In genomic region chr1:176203735-176204134, GRCh38 we compare ENCODE assay signal across 1 cellular context.
TF ChIP-seq lines count a peak whose summit lies in the region.

No MANE protein-coding gene starts in this region.

TF ChIP-seq in K562, 482 proteins besides CTCF, POLR2A, EP300 and RAD21:
- TF ChIP-seq NR2F6 (CRISPR knock-in tag; IDR thresholded peaks at IDR 0.05) (no peak), EZH2 (IDR thresholded peaks at IDR 0.05; ENCODE audit: borderline replicate concordance, low read depth, low read length) (no peak), ZZZ3 (IDR thresholded peaks at IDR 0.05) (no peak), ZNF589 (CRISPR knock-in tag; IDR thresholded peaks at IDR 0.05; ENCODE audit: low read depth) (no peak), PPARD (CRISPR knock-in tag; IDR thresholded peaks at IDR 0.05) (no peak), E4F1 (CRISPR knock-in tag; IDR thresholded peaks at IDR 0.05; ENCODE audit: borderline replicate concordance) (no peak), E2F3 (CRISPR knock-in tag; IDR thresholded peaks at IDR 0.05) (no peak), SMARCE1 (IDR thresholded peaks at IDR 0.05) (no peak), MCM5 (IDR thresholded peaks at IDR 0.05; ENCODE audit: low read depth) (no peak), GABPB2 (CRISPR knock-in tag; conservative IDR thresholded peaks at IDR 0.05) (no peak)
- TF ChIP-seq, protein P1, sequence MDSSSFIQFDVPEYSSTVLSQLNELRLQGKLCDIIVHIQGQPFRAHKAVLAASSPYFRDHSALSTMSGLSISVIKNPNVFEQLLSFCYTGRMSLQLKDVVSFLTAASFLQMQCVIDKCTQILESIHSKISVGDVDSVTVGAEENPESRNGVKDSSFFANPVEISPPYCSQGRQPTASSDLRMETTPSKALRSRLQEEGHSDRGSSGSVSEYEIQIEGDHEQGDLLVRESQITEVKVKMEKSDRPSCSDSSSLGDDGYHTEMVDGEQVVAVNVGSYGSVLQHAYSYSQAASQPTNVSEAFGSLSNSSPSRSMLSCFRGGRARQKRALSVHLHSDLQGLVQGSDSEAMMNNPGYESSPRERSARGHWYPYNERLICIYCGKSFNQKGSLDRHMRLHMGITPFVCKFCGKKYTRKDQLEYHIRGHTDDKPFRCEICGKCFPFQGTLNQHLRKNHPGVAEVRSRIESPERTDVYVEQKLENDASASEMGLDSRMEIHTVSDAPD (CRISPR knock-in tag; IDR thresholded peaks at IDR 0.05) = no peak
